19 cellular contexts compared by ENCODE assay signal in genomic region chr21:42300045-42300583, GRCh38. TPM values are rescaled to one million over a fixed set of nuclear protein-coding genes. Genes with fewer than 3 reads are reported as not detected.
"Had no signal": no experiment of that assay in that cellular context is flagged by ENCODE, and none has a peak within 500 bp of the region (broad histone marks: within the 10 kb centered on the region; RNA-seq: fewer than 3 reads in every experiment).

No MANE protein-coding gene starts in this region.

- H3K36me3 ChIP-seq: thoracic aorta had no signal

- H3K4me1 ChIP-seq: body of pancreas had no signal

- H3K27me3 ChIP-seq: body of pancreas had no signal

- H3K9me3 ChIP-seq: body of pancreas, thoracic aorta had no signal

- DNase-seq: activated CD4-positive, alpha-beta T cell treated with anti-CD3 and anti-CD28 coated beads for 1 hour; activated CD8-positive, alpha-beta memory T cell treated with anti-CD3 and anti-CD28 coated beads, Interleukin-2, amount 50 U/mL, for 4 hours; activated gamma-delta T cell treated with Interleukin-2 at 50 U/mL for 16 hours; body of pancreas; effector memory CD4-positive, alpha-beta T cell; foreskin melanocyte; left colon; mesenchymal stem cell; retina had no signal

- H3K4me3 ChIP-seq: body of pancreas, skin epidermis, thoracic aorta had no signal

- H3K27ac ChIP-seq: epithelial cell of prostate, thoracic aorta, VCaP had no signal

RNA-seq across cellular contexts. Expression of gene TFF3, which starts 15.1 kb away (rescaled TPM):
- total RNA-seq: activated CD8-positive, alpha-beta T cell treated with anti-CD3 and anti-CD28 coated beads for 36 hours; activated naive CD8-positive, alpha-beta T cell treated with anti-CD3 and anti-CD28 coated beads for 36 hours; fibroblast of lung; natural killer cell treated with Interleukin-12 subunit alpha and Interleukin-12 subunit beta and Interleukin-15 and Interleukin-18, amount 100 ng/mL, for 72 hours; T-helper 1 cell treated with Interleukin-12 subunit alpha and Interleukin-12 subunit beta and Interleukin-4 antibody, amounts not matched to agents 30 ng/mL and 1 ng/mL, for 36 hours had no signal
- polyA plus RNA-seq: fibroblast of lung had no signal

RNA-seq across cellular contexts. Expression of gene TFF2, which starts 50.7 kb away (rescaled TPM):
- total RNA-seq: activated CD8-positive, alpha-beta T cell treated with anti-CD3 and anti-CD28 coated beads for 36 hours; activated naive CD8-positive, alpha-beta T cell treated with anti-CD3 and anti-CD28 coated beads for 36 hours; fibroblast of lung; natural killer cell treated with Interleukin-12 subunit alpha and Interleukin-12 subunit beta and Interleukin-15 and Interleukin-18, amount 100 ng/mL, for 72 hours; T-helper 1 cell treated with Interleukin-12 subunit alpha and Interleukin-12 subunit beta and Interleukin-4 antibody, amounts not matched to agents 30 ng/mL and 1 ng/mL, for 36 hours; urinary bladder had no signal
- polyA plus RNA-seq: fibroblast of lung, urinary bladder had no signal
